Comparison of ENCODE assay signal across 26 cellular contexts in the genomic region with DNA sequence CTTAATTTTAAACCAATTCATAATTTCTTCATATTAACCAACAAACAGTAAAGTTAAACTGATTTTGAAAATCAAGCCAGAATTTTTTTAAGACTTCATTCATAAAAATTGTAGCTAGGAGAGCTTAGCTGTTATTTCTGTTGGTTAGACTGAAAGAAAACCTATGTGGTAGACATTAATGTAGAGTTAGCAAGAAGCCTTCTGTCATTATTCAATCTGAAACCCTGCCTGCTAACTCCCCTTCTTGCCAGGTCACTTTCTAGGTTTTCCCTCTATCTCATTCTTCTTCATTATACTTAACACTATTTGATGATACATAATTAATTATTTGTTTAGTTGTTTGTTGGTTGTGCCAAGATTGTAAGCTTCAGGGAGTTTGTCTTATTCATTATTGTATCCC.
"Had no signal": no experiment of that assay in that cellular context is flagged by ENCODE, and none has a peak within 500 bp of the region (broad histone marks: within the 10 kb centered on the region; RNA-seq: fewer than 3 reads in every experiment).

No MANE protein-coding gene starts in this region.

- H3K4me2 ChIP-seq: smooth muscle cell had no signal

- H3K36me3 ChIP-seq: gastrocnemius medialis, left lung, neutrophil, pancreas, stomach, thyroid gland, vagina had no signal

- H3K4me3 ChIP-seq: gastrocnemius medialis, left lung, mucosa of descending colon, pancreas, smooth muscle cell, stomach, thyroid gland, vagina had no signal

- H3K4me1 ChIP-seq: pancreas, stomach, thyroid gland, vagina had no signal

- H3K27ac ChIP-seq: epithelial cell of prostate, gastrocnemius medialis, left lung, neutrophil, pancreas, stomach, thyroid gland, vagina had no signal

- H3K9me3 ChIP-seq: gastrocnemius medialis, left lung, mucosa of descending colon, neutrophil, pancreas, stomach, thyroid gland, vagina had no signal

- DNase-seq: effector CD8-positive, alpha-beta T cell; endodermal cell; foreskin fibroblast; gastrocnemius medialis; head of caudate nucleus; left cardiac atrium; left lung; mesenchymal stem cell; mucosa of descending colon; naive B cell; pancreas; stimulated activated CD4-positive, alpha-beta T cell treated with anti-CD3 and anti-CD28 coated beads, Interleukin-12 subunit alpha, Interleukin-12 subunit beta, amount 100 ng/mL, for 4 hours; stimulated activated CD4-positive, alpha-beta T cell treated with anti-CD3 and anti-CD28 coated beads, Interleukin-2, amount 100 ng/mL, for 24 hours; stimulated activated CD4-positive, alpha-beta T cell treated with anti-CD3 and anti-CD28 coated beads, Interleukin-4, amount 100 ng/mL, for 24 hours; stimulated activated naive CD4-positive, alpha-beta T cell treated with Interleukin-2 at 50 U/mL for 16 hours; stomach; thyroid gland; trophoblast cell had no signal

- H3K27me3 ChIP-seq: gastrocnemius medialis, left lung, neutrophil, pancreas, stomach, thyroid gland, vagina had no signal

- ATAC-seq: esophagus mucosa; gastrocnemius medialis; left cardiac atrium; left lung; mucosa of descending colon; natural killer cell treated with Interleukin-12 subunit alpha and Interleukin-12 subunit beta and Interleukin-15 and Interleukin-18, amount 100 ng/mL, for 72 hours; pancreas; sciatic nerve; stimulated activated effector memory CD8-positive, alpha-beta T cell treated with anti-CD3 and anti-CD28 coated beads, Interleukin-12 subunit alpha, Interleukin-12 subunit beta, amount 100 ng/mL, for 72 hours had no signal

- FAIRE-seq: pancreas had no signal
